ENCODE assay signal across 8 cellular contexts in genomic region chr9:32378496-32378895, GRCh38. TPM values are rescaled to one million over a fixed set of nuclear protein-coding genes. Genes with fewer than 3 reads are reported as not detected.
DNase-seq lines count a peak whose midpoint lies in the region; ATAC-seq and TF ChIP-seq lines count a peak whose summit lies in the region.

No MANE protein-coding gene starts in this region.

- H3K4me3 ChIP-seq in NT2/D1 (ENCODE audit: insufficient read length, low read depth), result no peak overlapping the region
- H3K4me3 ChIP-seq in adipocyte (ENCODE audit: low read length), result no peak overlapping the region
- no peak overlapping the region for H3K4me3 ChIP-seq in sigmoid colon

- H3K9ac ChIP-seq in NT2/D1 (ENCODE audit: insufficient read length, low read depth), result no peak overlapping the region
- no peak overlapping the region for H3K9ac ChIP-seq in adipocyte (ENCODE audit: low read length)

- H3K27me3 ChIP-seq in NT2/D1 (ENCODE audit: insufficient read depth, insufficient read length) (peaks cover 27% of the 10 kb centered on the region), adipocyte (replicated peaks; ENCODE audit: control insufficient read depth, insufficient read depth, low read length) (peaks cover 4% of the 10 kb centered on the region), sigmoid colon (no peaks in the 10 kb centered on the region)

- H3K9me3 ChIP-seq in NT2/D1 (ENCODE audit: insufficient read depth, low read length) (no peaks in the 10 kb centered on the region), adipocyte (ENCODE audit: control insufficient read depth, low read length) (no peaks in the 10 kb centered on the region), sigmoid colon (no peaks in the 10 kb centered on the region)

- TF ChIP-seq CTCF in sigmoid colon (IDR thresholded peaks at IDR 0.05), result peak; percentile 63 to 67 (median 64)

- intact Hi-C loops in left ventricle myocardium superior (cut with micrococcal nuclease) (loop anchor here (5.0 kb wide), 2 partner anchors 204 to 589 kb away; no protein-coding TSS in a partner anchor), sigmoid colon (cut with DNase I) (loop anchor here (1.0 to 5.0 kb wide), 2 partner anchors 201 to 589 kb away; no protein-coding TSS in a partner anchor)

- H3K36me3 ChIP-seq in NT2/D1 (ENCODE audit: insufficient read depth, insufficient read length, low read length), result no peaks in the 10 kb centered on the region
- no peaks in the 10 kb centered on the region for H3K36me3 ChIP-seq in adipocyte (ENCODE audit: control insufficient read depth, insufficient read depth, low read length, severe bottlenecking)
- H3K36me3 ChIP-seq in sigmoid colon, result no peaks in the 10 kb centered on the region

- ATAC-seq in GM21717 (IDR thresholded peaks at IDR 0.05; ENCODE audit: unreplicated experiment) (peak; percentile 82), left ventricle myocardium superior (peak; percentile 94)

- DNase-seq in stimulated activated CD4-positive, alpha-beta T cell treated with anti-CD3 and anti-CD28 coated beads, Interleukin-15, amount 100 ng/mL, for 24 hours, result peak; percentile 14
- no peak for DNase-seq in stimulated activated CD4-positive, alpha-beta T cell treated with anti-CD3 and anti-CD28 coated beads, Interleukin-12 subunit alpha, Interleukin-12 subunit beta, amount 100 ng/mL, for 4 hours
- DNase-seq in HUDEP-2 (lab: John Stamatoyannopoulos, UW; ENCODE audit: unreplicated experiment in 76 of 76) (peak in 41 of 76 experiments; percentile 12 to 73 (median 51)), NT2/D1 (ENCODE audit: low read depth, low spot score) (peak; percentile 57), adipocyte (ENCODE audit: low read depth) (peak; percentile 88), left ventricle myocardium superior (no peak), sigmoid colon (no peak)

- H3K27ac ChIP-seq in sigmoid colon, result no peak overlapping the region

- 1 to 2% methylated on average over 3 of the region's 3 CpGs for WGBS in sigmoid colon, 2 donors

- H3K4me1 ChIP-seq in NT2/D1 (ENCODE audit: insufficient read depth, insufficient read length) (no peaks in the 10 kb centered on the region), adipocyte (ENCODE audit: control insufficient read depth, insufficient read depth, low read length) (peaks cover 6% of the 10 kb centered on the region), sigmoid colon (peaks cover 0 to 8% (median 1%) of the 10 kb centered on the region in 4 donors)

- TF ChIP-seq EP300 in sigmoid colon (IDR thresholded peaks at IDR 0.05), result no peak

- TF ChIP-seq POLR2A in sigmoid colon (IDR thresholded peaks at IDR 0.05), result no peak

RNA-seq across cellular contexts. Expression of gene ACO1, which starts 5.9 kb away (rescaled TPM):
- 62.1 TPM for total RNA-seq in left ventricle myocardium superior
- total RNA-seq in sigmoid colon, result 10 to 100 TPM; 37.2 to 54.2 (median 40.0) TPM
- polyA plus RNA-seq in sigmoid colon, result 10 to 100 TPM; 11.4 to 20.6 (median 15.0) TPM

Comparison
In these comparisons a context has a peak if more than half of its experiments do, and no peak if none do; other contexts are left out.
1. DNase-seq: peak in stimulated activated CD4-positive, alpha-beta T cell treated with anti-CD3 and anti-CD28 coated beads, Interleukin-15, amount 100 ng/mL, for 24 hours (single experiment), HUDEP-2 (41 of 76), NT2/D1 (single experiment) and adipocyte (single experiment); none in stimulated activated CD4-positive, alpha-beta T cell treated with anti-CD3 and anti-CD28 coated beads, Interleukin-12 subunit alpha, Interleukin-12 subunit beta, amount 100 ng/mL, for 4 hours (single experiment), left ventricle myocardium superior (single experiment) and sigmoid colon (single experiment).